32 cellular contexts compared by ENCODE assay signal in genomic region chr2:135094508-135094907, GRCh38. TPM values are rescaled to one million over a fixed set of nuclear protein-coding genes. Genes with fewer than 3 reads are reported as not detected.
"Had no signal": no experiment of that assay in that cellular context is flagged by ENCODE, and none has a peak within 500 bp of the region (broad histone marks: within the 10 kb centered on the region; RNA-seq: fewer than 3 reads in every experiment).

No MANE protein-coding gene starts in this region.

- H3K9me3 Mint-ChIP-seq: effector memory CD8-positive, alpha-beta T cell; stimulated activated naive B cell treated with anti-CD40 and anti-IgM and Interleukin-4, amounts not matched to agents 10 μg/mL and 1 μg/mL and 100 μg/mL, for 72 hours had no signal

- ATAC-seq: effector memory CD8-positive, alpha-beta T cell; esophagus mucosa; foreskin keratinocyte; gastroesophageal sphincter; heart left ventricle; left cardiac atrium; left lung; naive thymus-derived CD8-positive, alpha-beta T cell; psoas muscle; right cardiac atrium; stimulated activated naive B cell treated with anti-CD40 and anti-IgM and Interleukin-4, amounts not matched to agents 10 μg/mL and 1 μg/mL and 100 μg/mL, for 72 hours had no signal

- DNase-seq: cortex of kidney; effector memory CD8-positive, alpha-beta T cell; foreskin keratinocyte; heart left ventricle; hippocampal formation; left cardiac atrium; left lung; mesenchymal stem cell; naive thymus-derived CD8-positive, alpha-beta T cell; nephron progenitor cell; nucleus accumbens; posterior cingulate gyrus; psoas muscle; right cardiac atrium; sigmoid colon; stimulated activated CD4-positive, alpha-beta T cell treated with anti-CD3 and anti-CD28 coated beads, Interleukin-4, amount 100 ng/mL, for 4 hours; stimulated activated naive B cell treated with anti-CD40 and anti-IgM and Interleukin-4, amounts not matched to agents 10 μg/mL and 1 μg/mL and 100 μg/mL, for 72 hours had no signal

- H3K4me1 Mint-ChIP-seq: nephron progenitor cell had no signal

- H3K27ac Mint-ChIP-seq: effector memory CD8-positive, alpha-beta T cell; mesothelial cell of epicardium; nephron progenitor cell; stimulated activated naive CD8-positive, alpha-beta T cell treated with anti-CD3 and anti-CD28 coated beads, Interleukin-15, Interleukin-2, amounts not matched to agents 100 ng/mL and 50 ng/mL, for 24 hours had no signal

- H3K4me1 ChIP-seq: gastroesophageal sphincter, left lung, psoas muscle, tibial nerve, upper lobe of left lung had no signal

- H3K9me3 ChIP-seq: gastroesophageal sphincter, left lung, psoas muscle, sigmoid colon, thoracic aorta, upper lobe of left lung had no signal

- H3K4me3 Mint-ChIP-seq: effector memory CD8-positive, alpha-beta T cell; mesothelial cell of epicardium; naive thymus-derived CD8-positive, alpha-beta T cell; nephron progenitor cell; stimulated activated naive B cell treated with anti-CD40 and anti-IgM and Interleukin-4, amounts not matched to agents 10 μg/mL and 1 μg/mL and 100 μg/mL, for 72 hours; stimulated activated naive CD8-positive, alpha-beta T cell treated with anti-CD3 and anti-CD28 coated beads, Interleukin-15, Interleukin-2, amounts not matched to agents 100 ng/mL and 50 ng/mL, for 24 hours had no signal

- H3K27me3 Mint-ChIP-seq: effector memory CD8-positive, alpha-beta T cell; naive thymus-derived CD8-positive, alpha-beta T cell; stimulated activated naive B cell treated with anti-CD40 and anti-IgM and Interleukin-4, amounts not matched to agents 10 μg/mL and 1 μg/mL and 100 μg/mL, for 72 hours; stimulated activated naive CD8-positive, alpha-beta T cell treated with anti-CD3 and anti-CD28 coated beads, Interleukin-15, Interleukin-2, amounts not matched to agents 100 ng/mL and 50 ng/mL, for 24 hours had no signal

- H3K4me3 ChIP-seq: gastroesophageal sphincter, heart left ventricle, left lung, psoas muscle, sigmoid colon, thoracic aorta, tibial nerve, upper lobe of left lung had no signal

- H3K27me3 ChIP-seq: foreskin keratinocyte, gastroesophageal sphincter, heart left ventricle, left lung, sigmoid colon, tibial nerve, upper lobe of left lung had no signal

RNA-seq across cellular contexts. Expression of gene MAP3K19, which starts 47.3 kb away (rescaled TPM):
- total RNA-seq: dermis microvascular lymphatic vessel endothelial cell; esophagus mucosa; foreskin keratinocyte; gastroesophageal sphincter; heart left ventricle; kidney epithelial cell; left cardiac atrium; lower leg skin; lung microvascular endothelial cell; mesothelial cell of epicardium; myocyte; naive thymus-derived CD8-positive, alpha-beta T cell; osteocyte; psoas muscle; renal cortical epithelial cell; right cardiac atrium; sigmoid colon; skeletal muscle tissue; thoracic aorta; tibial nerve had no signal
